8 cellular contexts compared by ENCODE assay signal in genomic region chr4:147617173-147617840, GRCh38. TPM values are rescaled to one million over a fixed set of nuclear protein-coding genes. Genes with fewer than 3 reads are reported as not detected.
DNase-seq lines count a peak whose midpoint lies in the region; ATAC-seq and TF ChIP-seq lines count a peak whose summit lies in the region.

Gene TMEM184C, plus strand, starts transcription at chr4:147617397. Its CDS starts 560 bp downstream, at chr4:147617957.

- H3K36me3 ChIP-seq in left ventricle myocardium inferior: peaks cover 2% of the 10 kb centered on the region

- TF ChIP-seq CTCF in left ventricle myocardium inferior (IDR thresholded peaks at IDR 0.05; ENCODE audit: borderline replicate concordance) (no peak), progenitor cell of endocrine pancreas (IDR thresholded peaks at IDR 0.05; ENCODE audit: unreplicated experiment) (no peak)

- peak; percentile 79 for TF ChIP-seq POLR2A in GM15510 (IDR thresholded peaks at IDR 0.05; ENCODE audit: borderline replicate concordance, extremely low read depth, insufficient read length)

- H3K27ac Mint-ChIP-seq in T-helper 17 cell: peak within 1 kb of the TSS; percentile 97
- H3K27ac Mint-ChIP-seq in progenitor cell of endocrine pancreas: peak within 1 kb of the TSS; percentile 97

- intact Hi-C loops in left ventricle myocardium inferior (cut with micrococcal nuclease): no loop called here

- DNase-seq in NCI-H1694 treated with DMSO at 0.1 percent for 48 hours (lab: John Stamatoyannopoulos, UW) (peak; percentile 74), T-helper 17 cell (peak; percentile 94 to 99 (median 95)), left ventricle myocardium inferior (peak; percentile 99), progenitor cell of endocrine pancreas (ENCODE audit: low spot score, unreplicated experiment) (peak; percentile 96), ureter (ENCODE audit: low spot score) (peak; percentile 99)

- peak within 1 kb of the TSS; percentile 87 for H3K4me3 ChIP-seq in left ventricle myocardium inferior

- ATAC-seq in HG02885 (IDR thresholded peaks at IDR 0.05; ENCODE audit: poor library complexity, unreplicated experiment) (peak; percentile 99), T-helper 17 cell (peak; percentile 96)

- H3K27me3 Mint-ChIP-seq in T-helper 17 cell (peaks cover 8% of the 10 kb centered on the region), progenitor cell of endocrine pancreas (no peaks in the 10 kb centered on the region)

- H3K4me3 Mint-ChIP-seq in T-helper 17 cell (peak within 1 kb of the TSS; percentile 99), progenitor cell of endocrine pancreas (ENCODE audit: low read depth) (peak within 1 kb of the TSS; percentile 93)

- H3K4me1 ChIP-seq in left ventricle myocardium inferior: peaks cover 58% of the 10 kb centered on the region

- H3K4me1 Mint-ChIP-seq in T-helper 17 cell (peaks cover 30% of the 10 kb centered on the region), progenitor cell of endocrine pancreas (ENCODE audit: low read depth) (peaks cover 22% of the 10 kb centered on the region)

- no peaks in the 10 kb centered on the region for H3K9me3 ChIP-seq in T-helper 17 cell (ENCODE audit: control insufficient read depth, low read length, poor library complexity, severe bottlenecking)
- no peaks in the 10 kb centered on the region for H3K9me3 ChIP-seq in left ventricle myocardium inferior (replicated peaks)

- H3K27ac ChIP-seq in angular gyrus (ENCODE audit: low read depth, low read length) (peak within 1 kb of the TSS; percentile 87), left ventricle myocardium inferior (replicated peaks) (peak within 1 kb of the TSS; percentile 89)

- H3K36me3 Mint-ChIP-seq in T-helper 17 cell (ENCODE audit: low read depth): peaks cover 11% of the 10 kb centered on the region
- H3K36me3 Mint-ChIP-seq in progenitor cell of endocrine pancreas (ENCODE audit: insufficient read depth): peaks cover 3% of the 10 kb centered on the region

- no peaks in the 10 kb centered on the region for H3K9me3 Mint-ChIP-seq in progenitor cell of endocrine pancreas (ENCODE audit: low read depth)

- no peaks in the 10 kb centered on the region for H3K27me3 ChIP-seq in left ventricle myocardium inferior (ENCODE audit: low read depth)

RNA-seq across cellular contexts. Expression of gene TMEM184C, which starts in this region (rescaled TPM):
- 10 to 100 TPM; 14.2 to 18.0 TPM for total RNA-seq in T-helper 17 cell
- 24.7 TPM for total RNA-seq in left ventricle myocardium inferior
- total RNA-seq in progenitor cell of endocrine pancreas: 45.9 and 49.8 TPM in 2 replicates
- 29.4 TPM for total RNA-seq in ureter

Comparison
In these comparisons a context has a peak if more than half of its experiments do, and no peak if none do; other contexts are left out.
1. Peak in every context shown above with its lines: DNase-seq, ATAC-seq, H3K4me3 ChIP-seq and H3K27ac ChIP-seq.